9 cellular contexts compared by ENCODE assay signal in the genomic region with DNA sequence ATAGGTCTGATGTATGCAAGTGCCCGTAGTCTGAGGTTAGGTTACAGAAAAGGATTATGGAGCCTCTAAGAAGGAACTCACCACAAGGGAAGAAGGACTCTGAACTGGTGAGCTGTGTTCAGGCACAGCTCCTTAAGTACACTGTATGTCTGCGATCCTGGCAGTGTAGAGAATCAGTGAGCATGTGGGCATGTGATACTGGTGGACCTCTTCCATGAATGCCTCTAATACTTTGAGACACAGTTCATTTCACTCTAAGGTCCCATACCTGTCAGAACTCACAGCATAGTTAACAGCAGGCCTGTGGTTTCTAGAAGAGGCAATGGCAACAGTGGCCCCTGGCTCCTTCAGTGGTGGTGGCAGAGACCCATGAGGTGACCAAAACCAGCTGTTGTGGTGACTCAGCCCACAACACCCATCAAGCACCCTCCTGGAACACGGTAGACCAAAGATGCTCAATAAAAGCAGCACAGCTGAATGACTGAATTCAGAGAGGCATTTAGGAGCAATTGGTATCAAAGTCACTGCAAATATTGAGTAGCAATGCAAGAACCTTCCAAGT. TPM values are rescaled to one million over a fixed set of nuclear protein-coding genes. Genes with fewer than 3 reads are reported as not detected.
DNase-seq lines count a peak whose midpoint lies in the region; ATAC-seq, FAIRE-seq and TF ChIP-seq lines count a peak whose summit lies in the region.
"Had no signal": no experiment of that assay in that cellular context is flagged by ENCODE, and none has a peak within 500 bp of the region (broad histone marks: within the 10 kb centered on the region; RNA-seq: fewer than 3 reads in every experiment).

No MANE protein-coding gene starts in this region.

- peak; percentile 83 for ATAC-seq in stimulated activated naive CD8-positive, alpha-beta T cell treated with anti-CD3 and anti-CD28 coated beads, Interleukin-15, amount 100 ng/mL, for 72 hours
- ATAC-seq in HG03521 (IDR thresholded peaks at IDR 0.05; ENCODE audit: unreplicated experiment) (no peak), left lung (no peak)

- CTCF ChIA-PET in MCF 10A (lab: Yijun Ruan, JAX) = interaction anchor here (0.5 to 10.3 kb wide), 21 partner anchors 8 to 261 kb away, joined by 3 to 206 read pairs (median 6); a partner anchor contains a TSS

- H3K27me3 ChIP-seq in breast epithelium (no peaks in the 10 kb centered on the region), astrocyte (ENCODE audit: insufficient read depth, low read length) (no peaks in the 10 kb centered on the region), left lung (no peaks in the 10 kb centered on the region)

- no peaks in the 10 kb centered on the region for H3K36me3 ChIP-seq in breast epithelium
- H3K36me3 ChIP-seq in astrocyte (ENCODE audit: insufficient read depth, low read length) = no peaks in the 10 kb centered on the region
- H3K36me3 ChIP-seq in left lung = no peaks in the 10 kb centered on the region

- H3K9me3 Mint-ChIP-seq in MCF 10A (ENCODE audit: unreplicated experiment) (no peaks in the 10 kb centered on the region), astrocyte (ENCODE audit: unreplicated experiment) (no peaks in the 10 kb centered on the region), type B pancreatic cell (no peaks in the 10 kb centered on the region)
- H3K9me3 Mint-ChIP-seq in stimulated activated naive CD8-positive, alpha-beta T cell treated with anti-CD3 and anti-CD28 coated beads, Interleukin-15, amount 100 ng/mL, for 72 hours = no peaks in the 10 kb centered on the region

- POLR2A ChIA-PET in MCF 10A (lab: Yijun Ruan, JAX) = interaction anchor here (0.6 to 3.5 kb wide), 3 partner anchors 53 to 283 kb away, joined by 3 to 22 read pairs (median 22); a partner anchor contains a TSS

- no peak for FAIRE-seq in astrocyte (lab: Jason Lieb, UNC)

- H4K20me1 ChIP-seq in astrocyte (ENCODE audit: insufficient read depth, low read length) = no peaks in the 10 kb centered on the region

- BruUV-seq in MCF 10A (replicated peaks; lab: Mats Ljungman, UMichigan) = TSS peak; percentile 98

- H3K27ac Mint-ChIP-seq in MCF 10A (ENCODE audit: low read depth, unreplicated experiment) = no peak overlapping the region
- no peak overlapping the region for H3K27ac Mint-ChIP-seq in astrocyte (ENCODE audit: unreplicated experiment)
- peak overlapping the region in 1 of 2 donors; percentile 5 for H3K27ac Mint-ChIP-seq in stimulated activated naive CD8-positive, alpha-beta T cell treated with anti-CD3 and anti-CD28 coated beads, Interleukin-15, amount 100 ng/mL, for 72 hours
- H3K27ac Mint-ChIP-seq in type B pancreatic cell = no peak overlapping the region

- no peak overlapping the region for H3K9ac ChIP-seq in astrocyte (ENCODE audit: low read length)

- H2AFZ ChIP-seq in astrocyte (ENCODE audit: low read depth, low read length) = no peak overlapping the region

- H3K27ac ChIP-seq in breast epithelium (no peak overlapping the region), astrocyte (ENCODE audit: low read depth, low read length) (no peak overlapping the region), left lung (no peak overlapping the region)

- H3K27me3 Mint-ChIP-seq in MCF 10A (ENCODE audit: insufficient read depth, unreplicated experiment) (no peaks in the 10 kb centered on the region), astrocyte (ENCODE audit: low read depth, unreplicated experiment) (no peaks in the 10 kb centered on the region), type B pancreatic cell (peaks cover 4% of the 10 kb centered on the region)
- H3K27me3 Mint-ChIP-seq in stimulated activated naive CD8-positive, alpha-beta T cell treated with anti-CD3 and anti-CD28 coated beads, Interleukin-15, amount 100 ng/mL, for 72 hours = no peaks in the 10 kb centered on the region

- no peaks in the 10 kb centered on the region for H3K36me3 Mint-ChIP-seq in MCF 10A (ENCODE audit: insufficient read depth, unreplicated experiment)
- H3K36me3 Mint-ChIP-seq in astrocyte (ENCODE audit: low read depth, unreplicated experiment) = no peaks in the 10 kb centered on the region
- H3K36me3 Mint-ChIP-seq in type B pancreatic cell = no peaks in the 10 kb centered on the region

- no peaks in the 10 kb centered on the region for H3K9me3 ChIP-seq in breast epithelium
- no peaks in the 10 kb centered on the region for H3K9me3 ChIP-seq in astrocyte (ENCODE audit: insufficient read depth, low read depth, low read length)
- H3K9me3 ChIP-seq in left lung = no peaks in the 10 kb centered on the region

- DNase-seq in MCF 10A (ENCODE audit: unreplicated experiment) (peak; percentile 40), breast epithelium (ENCODE audit: low spot score in 2 of 2) (no peak), HK-2 (ENCODE audit: unreplicated experiment) (peak; percentile 24), astrocyte (ENCODE audit: low read depth) (peak; percentile 22), type B pancreatic cell (ENCODE audit: extremely low spot score, unreplicated experiment) (no peak), left lung (no peak)
- peak; percentile 43 for DNase-seq in stimulated activated naive CD8-positive, alpha-beta T cell treated with anti-CD3 and anti-CD28 coated beads, Interleukin-15, amount 100 ng/mL, for 72 hours
- DNase-seq: C1 segment of cervical spinal cord had no signal

- H3K4me1 ChIP-seq in breast epithelium (no peaks in the 10 kb centered on the region), astrocyte (ENCODE audit: insufficient read depth, low read length) (no peaks in the 10 kb centered on the region), left lung (peaks cover 0 to 4% of the 10 kb centered on the region in 2 donors)

- H3K4me3 ChIP-seq in breast epithelium = no peak overlapping the region
- H3K4me3 ChIP-seq in astrocyte (ENCODE audit: insufficient read depth, low read depth, low read length) = no peak overlapping the region
- no peak overlapping the region for H3K4me3 ChIP-seq in left lung

- no peak for TF ChIP-seq POLR2A in breast epithelium (IDR thresholded peaks at IDR 0.05)

- TF ChIP-seq CTCF in MCF 10A (IDR thresholded peaks at IDR 0.05; ENCODE audit: unreplicated experiment) (no peak), breast epithelium (IDR thresholded peaks at IDR 0.05) (no peak), astrocyte (IDR thresholded peaks at IDR 0.05; ENCODE audit: insufficient read depth, low read depth, low read length) (no peak), type B pancreatic cell (conservative IDR thresholded peaks at IDR 0.05) (no peak), left lung (IDR thresholded peaks at IDR 0.05) (no peak)

- H3K4me2 ChIP-seq in astrocyte (ENCODE audit: low read length) = no peak overlapping the region

- H3K4me3 Mint-ChIP-seq in MCF 10A (ENCODE audit: unreplicated experiment) = no peak overlapping the region
- no peak overlapping the region for H3K4me3 Mint-ChIP-seq in astrocyte (ENCODE audit: unreplicated experiment)
- no peak overlapping the region for H3K4me3 Mint-ChIP-seq in stimulated activated naive CD8-positive, alpha-beta T cell treated with anti-CD3 and anti-CD28 coated beads, Interleukin-15, amount 100 ng/mL, for 72 hours
- no peak overlapping the region for H3K4me3 Mint-ChIP-seq in type B pancreatic cell

- intact Hi-C loops in MCF 10A (cut with micrococcal nuclease) = loop anchor here (10.0 kb wide), 1 partner anchor 174 kb away; a partner anchor contains a TSS
- intact Hi-C loops in breast epithelium (cut with DNase I; ENCODE audit: low total_unique reads) = no loop called here
- intact Hi-C loops in left lung (cut with DNase I) = loop anchor here in 1 of 2 donors (5.0 kb wide), 1 partner anchor 79 kb away; no protein-coding TSS in a partner anchor

- no peaks in the 10 kb centered on the region for H3K79me2 ChIP-seq in astrocyte (ENCODE audit: insufficient read depth, low read length)

- H3K4me1 Mint-ChIP-seq in MCF 10A (ENCODE audit: insufficient read depth, unreplicated experiment) = peaks cover 22% of the 10 kb centered on the region
- H3K4me1 Mint-ChIP-seq in astrocyte (ENCODE audit: low read depth, unreplicated experiment) = peaks cover 12% of the 10 kb centered on the region
- H3K4me1 Mint-ChIP-seq in stimulated activated naive CD8-positive, alpha-beta T cell treated with anti-CD3 and anti-CD28 coated beads, Interleukin-15, amount 100 ng/mL, for 72 hours = peaks cover 17% of the 10 kb centered on the region
- H3K4me1 Mint-ChIP-seq in type B pancreatic cell (ENCODE audit: unreplicated experiment) = peaks cover 4% of the 10 kb centered on the region

RNA-seq across cellular contexts. Expression of a gene that starts 6.9 kb away (rescaled TPM):
- total RNA-seq in MCF 10A (2022) (not detected in 2 replicates), breast epithelium (not detected), astrocyte (not detected in 2 replicates), type B pancreatic cell (ENCODE audit: low replicate concordance) (not detected in 2 replicates), left lung (not detected)

RNA-seq across cellular contexts. Expression of a gene that starts 52.9 kb away (rescaled TPM):
- 10.3 and 16.7 TPM in 2 replicates for total RNA-seq in MCF 10A (2022)
- total RNA-seq in breast epithelium = 10 to 100 TPM; 22.1 to 41.6 (median 25.2) TPM
- 46.9 and 52.4 TPM in 2 replicates for total RNA-seq in astrocyte
- total RNA-seq in type B pancreatic cell (ENCODE audit: low replicate concordance) = 34.1 and 71.0 TPM in 2 replicates
- 10 to 100 TPM; 33.6 to 51.0 TPM for total RNA-seq in left lung

Comparison
In these comparisons a context has a peak if more than half of its experiments do, and no peak if none do; other contexts are left out.
1. DNase-seq: peak in MCF 10A (single experiment), HK-2 (single experiment), astrocyte (single experiment) and stimulated activated naive CD8-positive, alpha-beta T cell treated with anti-CD3 and anti-CD28 coated beads, Interleukin-15, amount 100 ng/mL, for 72 hours (2 of 2); none in breast epithelium (0 of 2), type B pancreatic cell (single experiment) and left lung (0 of 2).